In genomic region chr21:44196212-44197155, GRCh38 we compare ENCODE assay signal across 7 cellular contexts. TPM values are rescaled to one million over a fixed set of nuclear protein-coding genes. Genes with fewer than 3 reads are reported as not detected.
DNase-seq lines count a peak whose midpoint lies in the region; ATAC-seq and TF ChIP-seq lines count a peak whose summit lies in the region.
"Not testable (repeated sequence)": the region's sequence is repeated elsewhere in the genome, so short reads cannot be mapped to it uniquely, and the experiment has no call there.

No MANE protein-coding gene starts in this region.

- H3K27me3 Mint-ChIP-seq in T-cell; activated CD4-positive, alpha-beta memory T cell treated with anti-CD3 and anti-CD28 coated beads for 36 hours: not testable (repeated sequence)

- not testable (repeated sequence) for H3K27me3 ChIP-seq in ascending aorta

- not testable (repeated sequence) for H3K27ac ChIP-seq in ascending aorta

- CTCF ChIA-PET in T-cell (lab: Charles Lee); activated CD4-positive, alpha-beta memory T cell treated with anti-CD3 and anti-CD28 coated beads for 36 hours (lab: Charles Lee): not testable (repeated sequence)

- not testable (repeated sequence) for H3K4me1 Mint-ChIP-seq in T-cell; activated CD4-positive, alpha-beta memory T cell treated with anti-CD3 and anti-CD28 coated beads for 36 hours (ENCODE audit: low read depth)

- not testable (repeated sequence) for H3K36me3 Mint-ChIP-seq in T-cell; activated CD4-positive, alpha-beta memory T cell treated with anti-CD3 and anti-CD28 coated beads for 36 hours

- not testable (repeated sequence) for H3K36me3 ChIP-seq in ascending aorta

- not testable (repeated sequence) for H3K9me3 ChIP-seq in ascending aorta

- ATAC-seq in HG02885 (IDR thresholded peaks at IDR 0.05; ENCODE audit: poor library complexity, unreplicated experiment), result peak; percentile 74
- peak; percentile 55 to 96 (median 92) for ATAC-seq in T-cell (replicated peaks in 1 of 4)
- peak; percentile 37 for ATAC-seq in left ventricle myocardium superior

- not testable (repeated sequence) for TF ChIP-seq CTCF in ascending aorta (IDR thresholded peaks at IDR 0.05)

- H3K27ac Mint-ChIP-seq in T-cell, result not testable (repeated sequence)
- H3K27ac Mint-ChIP-seq in activated CD4-positive, alpha-beta memory T cell treated with anti-CD3 and anti-CD28 coated beads for 36 hours, result peak overlapping the region; percentile 18

- not testable (repeated sequence) for H3K4me1 ChIP-seq in ascending aorta

- peak in 18 of 34 experiments; percentile 0 to 90 (median 71) for DNase-seq in T-cell
- peak; percentile 93 for DNase-seq in activated CD4-positive, alpha-beta memory T cell treated with anti-CD3 and anti-CD28 coated beads for 36 hours
- DNase-seq in ascending aorta (ENCODE audit: low spot score in 2 of 2), result peak; percentile 46 to 76
- DNase-seq in left ventricle myocardium superior, result not testable (repeated sequence)
- peak; percentile 92 for DNase-seq in posterior vena cava (ENCODE audit: low spot score)
- peak; percentile 29 for DNase-seq in stimulated activated CD8-positive, alpha-beta memory T cell treated with anti-CD3 and anti-CD28 coated beads, Interleukin-15, amount 100 ng/mL, for 1 hour (ENCODE audit: low read depth)

- POLR2A ChIA-PET in T-cell (lab: Charles Lee); activated CD4-positive, alpha-beta memory T cell treated with anti-CD3 and anti-CD28 coated beads for 36 hours (lab: Charles Lee): not testable (repeated sequence)

- not testable (repeated sequence) for H3K4me3 Mint-ChIP-seq in T-cell; activated CD4-positive, alpha-beta memory T cell treated with anti-CD3 and anti-CD28 coated beads for 36 hours

- not testable (repeated sequence) for H3K4me3 ChIP-seq in ascending aorta

- intact Hi-C loops in activated CD4-positive, alpha-beta memory T cell treated with anti-CD3 and anti-CD28 coated beads for 36 hours (cut with micrococcal nuclease); ascending aorta (cut with DNase I); left ventricle myocardium superior (cut with micrococcal nuclease); posterior vena cava (cut with DNase I): not testable (repeated sequence)

- H3K9me3 Mint-ChIP-seq in T-cell; activated CD4-positive, alpha-beta memory T cell treated with anti-CD3 and anti-CD28 coated beads for 36 hours: not testable (repeated sequence)

RNA-seq across cellular contexts. Expression of gene ICOSLG, which starts 44.3 kb away (rescaled TPM):
- total RNA-seq in T-cell (10 to 100 TPM in 3 of 5 donors, 1 to 10 TPM in 2; 7.9 to 16.7 (median 10.1) TPM), ascending aorta (not detected), left ventricle myocardium superior (4.4 TPM), posterior vena cava (1 to 10 TPM; 1.5 to 2.8 TPM)
- total RNA-seq in activated CD4-positive, alpha-beta memory T cell treated with anti-CD3 and anti-CD28 coated beads for 36 hours, result 1 to 10 TPM; 2.4 to 2.5 TPM

Comparison
In these comparisons a context has a peak if more than half of its experiments do, and no peak if none do; other contexts are left out.
1. ATAC-seq: peak in every context shown above with its lines; median percentile 92 in T-cell; 74 in HG02885; 37 in left ventricle myocardium superior.